ENCODE assay signal across 18 cellular contexts in genomic region chr14:90179357-90179756, GRCh38.
DNase-seq lines count a peak whose midpoint lies in the region; ATAC-seq lines count a peak whose summit lies in the region.
"Had no signal": no experiment of that assay in that cellular context is flagged by ENCODE, and none has a peak within 500 bp of the region (broad histone marks: within the 10 kb centered on the region; RNA-seq: fewer than 3 reads in every experiment).

No MANE protein-coding gene starts in this region.

- WGBS in right cardiac atrium, result 39% methylated on average over 7 of the region's 7 CpGs

- H3K4me1 ChIP-seq in right cardiac atrium (ENCODE audit: control insufficient read depth, insufficient read depth, low read length), result no peaks in the 10 kb centered on the region

- intact Hi-C loops in Right ventricle myocardium inferior (cut with DNase I) (loop anchor here (5.0 kb wide), 1 partner anchor 117 kb away; the partner anchor contains the start of gene KCNK13), cardiac septum (cut with DNase I) (no loop called here), Right ventricle myocardium superior (cut with DNase I) (no loop called here), left cardiac atrium (cut with DNase I) (no loop called here), right cardiac atrium (cut with DNase I) (no loop called here)

- no peaks in the 10 kb centered on the region for H3K27me3 ChIP-seq in right cardiac atrium (ENCODE audit: control insufficient read depth, insufficient read depth)

- peak overlapping the region; percentile 33 for H3K27ac ChIP-seq in right cardiac atrium (ENCODE audit: low read length)

- no peak for DNase-seq in Right ventricle myocardium inferior (ENCODE audit: missing footprints)
- no peak for DNase-seq in cardiac septum (ENCODE audit: low spot score)
- DNase-seq in Right ventricle myocardium superior, result no peak
- DNase-seq in left cardiac atrium, result no peak
- DNase-seq in right cardiac atrium, result no peak
- DNase-seq in GDM1 (lab: John Stamatoyannopoulos, UW), result no peak
- DNase-seq in NCI-H1092 (lab: John Stamatoyannopoulos, UW), result no peak
- no peak for DNase-seq in NCI-H1436 (lab: John Stamatoyannopoulos, UW)
- DNase-seq: 8988T; C1 segment of cervical spinal cord; CD4-positive, CD25-positive, alpha-beta regulatory T cell; CD8-positive, alpha-beta memory T cell; COR-L47; DMS 273 treated with DMSO at 0.1 percent for 48 hours; DMS53; DND-41; EL; H9 had no signal

- H3K9me3 ChIP-seq in right cardiac atrium (ENCODE audit: control insufficient read depth, low read length), result no peaks in the 10 kb centered on the region

- peak; percentile 86 for ATAC-seq in Right ventricle myocardium inferior
- ATAC-seq in Right ventricle myocardium superior (ENCODE audit: poor library complexity), result peak; percentile 85
- ATAC-seq in left cardiac atrium, result peak; percentile 67 to 69
- ATAC-seq in right cardiac atrium, result peak; percentile 61 to 65

- no peak overlapping the region for H3K4me3 ChIP-seq in right cardiac atrium (ENCODE audit: low read length)
